10 cellular contexts compared by ENCODE assay signal in genomic region chr20:46568570-46569129, GRCh38. TPM values are rescaled to one million over a fixed set of nuclear protein-coding genes. Genes with fewer than 3 reads are reported as not detected.
DNase-seq lines count a peak whose midpoint lies in the region; ATAC-seq and TF ChIP-seq lines count a peak whose summit lies in the region.
"Had no signal": no experiment of that assay in that cellular context is flagged by ENCODE, and none has a peak within 500 bp of the region (broad histone marks: within the 10 kb centered on the region; RNA-seq: fewer than 3 reads in every experiment).

No MANE protein-coding gene starts in this region.

- H3K36me3 ChIP-seq in GM23248 (ENCODE audit: low read depth) = no peaks in the 10 kb centered on the region
- H3K36me3 ChIP-seq: neutrophil had no signal

- no peak for ATAC-seq in stimulated activated memory B cell treated with anti-CD40 and anti-IgM and Interleukin-4, amounts not matched to agents 10 μg/mL and 1 μg/mL and 100 μg/mL, for 72 hours
- no peak; the same call in 1 of the 2 replicates for ATAC-seq in WTC11

- H3K4me3 Mint-ChIP-seq in stimulated activated memory B cell treated with anti-CD40 and anti-IgM and Interleukin-4, amounts not matched to agents 10 μg/mL and 1 μg/mL and 100 μg/mL, for 72 hours = no peak overlapping the region
- no peak overlapping the region for H3K4me3 Mint-ChIP-seq in WTC11
- H3K4me3 Mint-ChIP-seq: activated B cell treated with CpG ODN at 0.5 μM for 24 hours had no signal

- H3K4me1 ChIP-seq in GM23248 (ENCODE audit: insufficient read depth) = peaks cover 5% of the 10 kb centered on the region; the same call in 1 of the 2 replicates

- WGBS in GM23248 (ENCODE audit: low coverage in 1 of 2, low lambda C conversion rate in 2 of 2, missing lambda C conversion rate in 2 of 2), 2 experiments = 9 to 14% methylated on average over 9 to 10 of the region's 10 CpGs

- no peaks in the 10 kb centered on the region for H3K36me3 Mint-ChIP-seq in stimulated activated memory B cell treated with anti-CD40 and anti-IgM and Interleukin-4, amounts not matched to agents 10 μg/mL and 1 μg/mL and 100 μg/mL, for 72 hours
- H3K36me3 Mint-ChIP-seq in WTC11 = no peaks in the 10 kb centered on the region

- H3K9me3 ChIP-seq in GM23248 (ENCODE audit: low read depth) = no peaks in the 10 kb centered on the region
- H3K9me3 ChIP-seq: neutrophil had no signal

- in situ Hi-C loops in GM23248 (cut with MboI) = no loop called here

- H3K27me3 ChIP-seq in GM23248 (replicated peaks; ENCODE audit: insufficient read depth) = no peaks in the 10 kb centered on the region

- no peaks in the 10 kb centered on the region for H4K20me1 ChIP-seq in GM23248 (ENCODE audit: insufficient read depth)

- POLR2A ChIA-PET in WTC11 (lab: Charles Lee) = no interaction called here

- no peaks in the 10 kb centered on the region for H3K4me1 Mint-ChIP-seq in stimulated activated memory B cell treated with anti-CD40 and anti-IgM and Interleukin-4, amounts not matched to agents 10 μg/mL and 1 μg/mL and 100 μg/mL, for 72 hours
- H3K4me1 Mint-ChIP-seq in WTC11 = no peaks in the 10 kb centered on the region
- H3K4me1 Mint-ChIP-seq: activated B cell treated with CpG ODN at 0.5 μM for 24 hours had no signal

- CTCF ChIA-PET in WTC11 (lab: Charles Lee) = interaction anchor here (0.8 to 1.7 kb wide), 3 partner anchors 14 to 114 kb away, joined by 3 to 10 read pairs (median 4); no protein-coding TSS in a partner anchor

- H3K9me2 ChIP-seq in GM23248 (ENCODE audit: insufficient read depth) = no peaks in the 10 kb centered on the region

- DNase-seq in GM23248 (peak; percentile 74), OCI-M1 (lab: John Stamatoyannopoulos, UW) (peak; percentile 23), fibroblast of the aortic adventitia (ENCODE audit: low read depth) (peak; percentile 60), pulmonary artery endothelial cell (ENCODE audit: low read depth, low spot score) (peak; percentile 47), NCI-H82 (lab: John Stamatoyannopoulos, UW) (no peak), WTC11 (ENCODE audit: low spot score) (no peak), T-helper 9 cell (no peak)
- DNase-seq: activated B cell treated with CpG ODN at 0.5 μM for 24 hours had no signal

- peaks cover 9% of the 10 kb centered on the region for H3K27me3 Mint-ChIP-seq in stimulated activated memory B cell treated with anti-CD40 and anti-IgM and Interleukin-4, amounts not matched to agents 10 μg/mL and 1 μg/mL and 100 μg/mL, for 72 hours
- no peaks in the 10 kb centered on the region for H3K27me3 Mint-ChIP-seq in WTC11 (ENCODE audit: low read depth)

- no peaks in the 10 kb centered on the region for H3K9me3 Mint-ChIP-seq in stimulated activated memory B cell treated with anti-CD40 and anti-IgM and Interleukin-4, amounts not matched to agents 10 μg/mL and 1 μg/mL and 100 μg/mL, for 72 hours
- no peaks in the 10 kb centered on the region for H3K9me3 Mint-ChIP-seq in WTC11
- H3K9me3 Mint-ChIP-seq: activated B cell treated with CpG ODN at 0.5 μM for 24 hours had no signal

- no peaks in the 10 kb centered on the region for H3K79me2 ChIP-seq in GM23248 (ENCODE audit: insufficient read depth)

- no peak overlapping the region for H3K27ac Mint-ChIP-seq in stimulated activated memory B cell treated with anti-CD40 and anti-IgM and Interleukin-4, amounts not matched to agents 10 μg/mL and 1 μg/mL and 100 μg/mL, for 72 hours
- no peak overlapping the region for H3K27ac Mint-ChIP-seq in WTC11
- H3K27ac Mint-ChIP-seq: activated B cell treated with CpG ODN at 0.5 μM for 24 hours had no signal

- H3F3A ChIP-seq in GM23248 (ENCODE audit: insufficient read depth) = no peaks in the 10 kb centered on the region

- no peak overlapping the region for H3K4me2 ChIP-seq in GM23248 (ENCODE audit: unreplicated experiment)

- no peak for TF ChIP-seq CTCF in fibroblast of the aortic adventitia (IDR thresholded peaks at IDR 0.05; ENCODE audit: insufficient read depth, low read length)
- no peak for TF ChIP-seq CTCF in WTC11 (IDR thresholded peaks at IDR 0.05)

- H3K27ac ChIP-seq in GM23248 = no peak overlapping the region
- H3K27ac ChIP-seq: neutrophil had no signal

- H3K4me3 ChIP-seq in GM23248 (no peak overlapping the region), fibroblast of the aortic adventitia (ENCODE audit: low read depth, low read length) (no peak overlapping the region)

- no peak overlapping the region for H3K9ac ChIP-seq in GM23248

- H2AFZ ChIP-seq in GM23248 = no peak overlapping the region

TF ChIP-seq in WTC11, 78 proteins besides CTCF, POLR2A, EP300 and RAD21 (continues in another document):
- no peak for TF ChIP-seq CBFB (CRISPR knock-in tag; IDR thresholded peaks at IDR 0.05; ENCODE audit: low read depth)
- TF ChIP-seq MYBL2 (CRISPR knock-in tag; IDR thresholded peaks at IDR 0.05) = no peak
- no peak for TF ChIP-seq STAT6 (CRISPR knock-in tag; conservative IDR thresholded peaks at IDR 0.05; ENCODE audit: low read depth)
- TF ChIP-seq MLX (CRISPR knock-in tag; IDR thresholded peaks at IDR 0.05) = no peak
- no peak for TF ChIP-seq SP1 (CRISPR knock-in tag; conservative IDR thresholded peaks at IDR 0.05)
- no peak for TF ChIP-seq ZNF121 (CRISPR knock-in tag; IDR thresholded peaks at IDR 0.05)
- TF ChIP-seq TP53 (CRISPR knock-in tag; IDR thresholded peaks at IDR 0.05) = no peak
- TF ChIP-seq ARID4B (CRISPR knock-in tag; IDR thresholded peaks at IDR 0.05; ENCODE audit: borderline replicate concordance) = no peak
- TF ChIP-seq HMGA2 (CRISPR knock-in tag; IDR thresholded peaks at IDR 0.05) = no peak

RNA-seq across cellular contexts. Expression of gene OCSTAMP, which starts 18.2 kb away (rescaled TPM):
- total RNA-seq in GM23248 (2014; rRNA removed; shearing (Covaris generic)) = not detected in 2 replicates
- polyA plus RNA-seq in GM23248 (2016; fragmentation: Nextera tagmentation; extraction: Ambion mirVana) = not detected in 2 replicates
- total RNA-seq in fibroblast of the aortic adventitia (ENCODE audit: low replicate concordance) = not detected in 2 replicates
- not detected in 2 replicates for total RNA-seq in pulmonary artery endothelial cell
- 0.09 to 0.16 TPM in 2 of 3 replicates, not detected in the other for total RNA-seq in WTC11 (2021)
- total RNA-seq: activated B cell treated with CpG ODN at 0.5 μM for 24 hours had no signal

RNA-seq across cellular contexts. Expression of gene ZNF334, which starts 55.3 kb away (rescaled TPM):
- total RNA-seq in GM23248 (2014; rRNA removed; shearing (Covaris generic)) = 1.4 TPM in 2 replicates
- polyA plus RNA-seq in GM23248 (2016; fragmentation: Nextera tagmentation; extraction: Ambion mirVana) = 1.1 and 1.2 TPM in 2 replicates
- total RNA-seq in fibroblast of the aortic adventitia (ENCODE audit: low replicate concordance) (0.63 and 14.0 TPM in 2 replicates), pulmonary artery endothelial cell (under 0.01 and 1.3 TPM in 2 replicates), WTC11 (2021) (18.7 to 20.1 TPM (median 19.2 TPM) in 3 replicates)

Comparison
In these comparisons a context has a peak if more than half of its experiments do, and no peak if none do; other contexts are left out.
1. DNase-seq: peak in GM23248 (single experiment), OCI-M1 (single experiment), fibroblast of the aortic adventitia (single experiment) and pulmonary artery endothelial cell (single experiment); none in NCI-H82 (single experiment), WTC11 (single experiment) and T-helper 9 cell (single experiment).